In the genomic region with DNA sequence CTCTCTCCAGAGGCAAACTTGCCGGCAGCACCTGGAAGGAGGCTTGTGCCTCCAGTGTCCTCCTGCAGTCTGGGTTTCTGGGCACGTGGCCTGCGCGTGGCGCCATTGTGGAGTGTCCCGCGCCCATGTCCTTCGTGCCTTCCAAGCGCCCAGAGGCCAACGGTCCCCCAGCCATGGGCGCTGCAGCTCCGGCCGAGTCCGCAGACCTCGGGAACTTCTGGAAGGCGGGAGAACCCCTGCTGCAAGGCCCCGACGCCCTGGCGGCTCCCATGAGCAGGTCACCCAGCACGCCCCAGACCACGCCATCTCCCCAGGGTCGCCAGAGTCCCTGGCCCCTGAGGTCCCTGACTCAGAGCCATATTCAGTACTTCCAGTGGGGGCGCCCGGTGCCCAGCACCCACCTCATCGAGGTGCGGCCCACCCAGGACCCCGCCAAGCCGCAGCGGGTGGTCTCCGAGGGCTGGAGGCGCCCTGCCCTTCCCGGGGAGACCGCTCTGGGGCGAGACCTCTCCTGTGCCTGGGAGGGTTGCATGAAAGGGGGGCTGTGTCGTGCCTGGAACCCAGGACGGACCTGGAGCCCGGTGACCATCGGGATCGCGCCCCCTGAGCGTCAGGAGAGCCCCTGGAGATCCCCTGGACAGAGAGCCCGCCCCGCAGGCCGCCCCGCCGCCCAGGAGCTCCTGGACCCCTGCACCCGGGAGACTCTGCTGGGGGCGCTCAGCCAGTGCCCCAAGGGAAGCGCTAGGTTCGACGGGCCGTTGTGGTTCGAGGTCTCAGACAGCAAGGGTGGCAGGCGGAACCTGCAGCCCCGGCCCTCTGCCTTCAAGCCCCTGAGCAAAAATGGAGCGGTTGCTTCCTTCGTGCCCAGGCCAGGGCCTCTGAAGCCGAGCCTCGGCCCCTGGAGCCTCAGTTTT, we compare ENCODE assay signal across 18 cellular contexts. TPM values are rescaled to one million over a fixed set of nuclear protein-coding genes. Genes with fewer than 3 reads are reported as not detected.
DNase-seq lines count a peak whose midpoint lies in the region; ATAC-seq and TF ChIP-seq lines count a peak whose summit lies in the region.
"Had no signal": no experiment of that assay in that cellular context is flagged by ENCODE, and none has a peak within 500 bp of the region (broad histone marks: within the 10 kb centered on the region; RNA-seq: fewer than 3 reads in every experiment).

A gene (plus strand): TSS at position 135 of the 914 bp plus-strand sequence. CDS start 39 bp downstream, at position 174.

- no peaks in the 10 kb centered on the region for H3K4me1 ChIP-seq in osteoblast (ENCODE audit: insufficient read depth, low read length)
- H3K4me1 ChIP-seq: A549, Caco-2, HAP-1 had no signal

- H3K27me3 Mint-ChIP-seq in CD14-positive monocyte (ENCODE audit: low read depth in 3 of 3) (no peaks in the 10 kb centered on the region), chondrocyte (ENCODE audit: low read depth) (no peaks in the 10 kb centered on the region), immature natural killer cell (ENCODE audit: low read depth in 3 of 3) (peaks cover 0 to 3% (median 0%) of the 10 kb centered on the region in 3 donors)
- no peaks in the 10 kb centered on the region for H3K27me3 Mint-ChIP-seq in stimulated activated naive B cell treated with anti-CD40 and anti-IgM and Interleukin-4, amounts not matched to agents 10 μg/mL and 1 μg/mL and 100 μg/mL, for 72 hours

- no peak within 1 kb of the TSS for H2AFZ ChIP-seq in osteoblast (ENCODE audit: low read length)

- DNase-seq in CD14-positive monocyte (ENCODE audit: low spot score) (peak; percentile 41), chondrocyte (ENCODE audit: low spot score) (peak; percentile 93), osteoblast (ENCODE audit: insufficient read length, low spot score, missing footprints) (peak; percentile 39), NCI-H1436 treated with DMSO at 0.1 percent for 48 hours (lab: John Stamatoyannopoulos, UW) (no peak), immature natural killer cell (no peak), NK-92 (lab: John Stamatoyannopoulos, UW; ENCODE audit: unreplicated experiment) (no peak)
- no peak for DNase-seq in stimulated activated naive B cell treated with anti-CD40 and anti-IgM and Interleukin-4, amounts not matched to agents 10 μg/mL and 1 μg/mL and 100 μg/mL, for 72 hours
- DNase-seq: Caco-2, DND-41, GDM1, IMR-90 had no signal

- no peaks in the 10 kb centered on the region for H3K36me3 ChIP-seq in osteoblast (ENCODE audit: insufficient read depth, low read length)
- H3K36me3 ChIP-seq: HAP-1 had no signal

- no peak for ATAC-seq in stimulated activated naive B cell treated with anti-CD40 and anti-IgM and Interleukin-4, amounts not matched to agents 10 μg/mL and 1 μg/mL and 100 μg/mL, for 72 hours (replicated peaks)
- no peak for ATAC-seq in GM21367 (IDR thresholded peaks at IDR 0.05; ENCODE audit: unreplicated experiment)
- ATAC-seq: A549 had no signal

- H3K9me3 Mint-ChIP-seq in CD14-positive monocyte (peaks cover 6 to 30% (median 19%) of the 10 kb centered on the region in 7 donors), chondrocyte (ENCODE audit: low read depth) (peaks cover 27% of the 10 kb centered on the region), immature natural killer cell (peaks cover 11 to 57% (median 46%) of the 10 kb centered on the region in 6 donors)
- peaks cover 4 to 9% of the 10 kb centered on the region in 2 donors for H3K9me3 Mint-ChIP-seq in stimulated activated naive B cell treated with anti-CD40 and anti-IgM and Interleukin-4, amounts not matched to agents 10 μg/mL and 1 μg/mL and 100 μg/mL, for 72 hours

- H3K27ac Mint-ChIP-seq in CD14-positive monocyte (no peak within 1 kb of the TSS), chondrocyte (ENCODE audit: unreplicated experiment) (no peak within 1 kb of the TSS), immature natural killer cell (no peak within 1 kb of the TSS)
- H3K27ac Mint-ChIP-seq in stimulated activated naive B cell treated with anti-CD40 and anti-IgM and Interleukin-4, amounts not matched to agents 10 μg/mL and 1 μg/mL and 100 μg/mL, for 72 hours: peak within 1 kb of the TSS; percentile 5
- H3K27ac Mint-ChIP-seq: CD8-positive, alpha-beta memory T cell had no signal

- H3K27ac ChIP-seq in osteoblast (ENCODE audit: low read depth, low read length): no peak within 1 kb of the TSS
- H3K27ac ChIP-seq: A549 had no signal

- TF ChIP-seq CTCF in CD14-positive monocyte (IDR thresholded peaks at IDR 0.05) (no peak), chondrocyte (IDR thresholded peaks at IDR 0.05) (no peak), osteoblast (IDR thresholded peaks at IDR 0.05; ENCODE audit: extremely low read depth, low read depth, low read length) (no peak)

- H3K4me3 ChIP-seq in osteoblast (ENCODE audit: insufficient read depth, low read length): no peak within 1 kb of the TSS
- H3K4me3 ChIP-seq: A549, HAP-1 had no signal

- no peaks in the 10 kb centered on the region for H3K79me2 ChIP-seq in osteoblast (ENCODE audit: insufficient read depth, low read length)

- no peaks in the 10 kb centered on the region for H3K9me3 ChIP-seq in osteoblast (ENCODE audit: low read depth, low read length)
- H3K9me3 ChIP-seq: A549, Caco-2, HAP-1 had no signal

- no peaks in the 10 kb centered on the region for H4K20me1 ChIP-seq in osteoblast (ENCODE audit: insufficient read depth, low read length)

- no peak within 1 kb of the TSS for H3K4me2 ChIP-seq in osteoblast (ENCODE audit: insufficient read depth, low read length)
- H3K4me2 ChIP-seq: A549 had no signal

- H3K36me3 Mint-ChIP-seq in CD14-positive monocyte: no peaks in the 10 kb centered on the region
- no peaks in the 10 kb centered on the region for H3K36me3 Mint-ChIP-seq in chondrocyte (ENCODE audit: low read depth)
- H3K36me3 Mint-ChIP-seq in stimulated activated naive B cell treated with anti-CD40 and anti-IgM and Interleukin-4, amounts not matched to agents 10 μg/mL and 1 μg/mL and 100 μg/mL, for 72 hours: peaks cover 0 to 1% of the 10 kb centered on the region in 2 donors
- H3K36me3 Mint-ChIP-seq in immature natural killer cell: peaks cover 0 to 4% (median 3%) of the 10 kb centered on the region in 3 donors
- H3K36me3 Mint-ChIP-seq: CD8-positive, alpha-beta memory T cell had no signal

- intact Hi-C loops in CD14-positive monocyte (cut with micrococcal nuclease): no loop called here

- no peaks in the 10 kb centered on the region for H3K27me3 ChIP-seq in osteoblast (ENCODE audit: insufficient read depth, low read length)

- H3K4me3 Mint-ChIP-seq in CD14-positive monocyte (no peak within 1 kb of the TSS), chondrocyte (ENCODE audit: unreplicated experiment) (no peak within 1 kb of the TSS), immature natural killer cell (no peak within 1 kb of the TSS)
- no peak within 1 kb of the TSS for H3K4me3 Mint-ChIP-seq in stimulated activated naive B cell treated with anti-CD40 and anti-IgM and Interleukin-4, amounts not matched to agents 10 μg/mL and 1 μg/mL and 100 μg/mL, for 72 hours

- no peaks in the 10 kb centered on the region for H3K4me1 Mint-ChIP-seq in CD14-positive monocyte
- H3K4me1 Mint-ChIP-seq in chondrocyte (ENCODE audit: low read depth): no peaks in the 10 kb centered on the region
- H3K4me1 Mint-ChIP-seq in stimulated activated naive B cell treated with anti-CD40 and anti-IgM and Interleukin-4, amounts not matched to agents 10 μg/mL and 1 μg/mL and 100 μg/mL, for 72 hours: no peaks in the 10 kb centered on the region
- no peaks in the 10 kb centered on the region for H3K4me1 Mint-ChIP-seq in immature natural killer cell
- H3K4me1 Mint-ChIP-seq: CD8-positive, alpha-beta memory T cell had no signal

RNA-seq across cellular contexts. Expression of the gene that starts here (rescaled TPM):
- not detected for polyA plus RNA-seq in CD14-positive monocyte
- total RNA-seq in chondrocyte: not detected in 3 replicates
- total RNA-seq in osteoblast: not detected in 2 replicates
- not detected for polyA plus RNA-seq in immature natural killer cell
- total RNA-seq: Caco-2; CD8-positive, alpha-beta memory T cell; H1; IMR-90 had no signal
- polyA plus RNA-seq: A549; AG04450; BJ; CD8-positive, alpha-beta memory T cell; H1; IMR-90 had no signal

Comparison
In these comparisons a context has a peak if more than half of its experiments do, and no peak if none do; other contexts are left out.
1. Peak in DNase-seq in CD14-positive monocyte; RNA of the gene not detected or under 1 TPM.
2. Peak in DNase-seq in chondrocyte; RNA of the gene not detected or under 1 TPM.
3. Peak in DNase-seq in osteoblast; RNA of the gene not detected or under 1 TPM.